ENCODE assay signal across 16 cellular contexts in the genomic region with DNA sequence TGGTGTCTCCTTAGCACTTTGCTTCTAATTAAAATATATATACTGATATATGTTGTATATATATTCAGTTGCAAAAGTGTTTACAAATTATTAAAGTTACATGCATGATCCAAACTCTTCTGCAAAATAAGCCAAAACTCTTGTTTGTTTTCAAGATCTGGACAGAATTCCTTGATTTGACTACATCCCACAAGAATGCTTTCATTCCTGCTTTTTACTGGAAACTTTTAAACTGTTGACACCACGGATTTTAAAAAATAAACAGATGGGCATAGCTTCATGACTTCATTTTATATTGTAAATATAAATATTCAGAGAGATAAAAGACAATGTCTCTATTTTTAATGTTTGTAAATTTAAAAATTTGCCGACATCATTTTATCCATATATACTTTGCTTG.
DNase-seq lines count a peak whose midpoint lies in the region; ATAC-seq and TF ChIP-seq lines count a peak whose summit lies in the region.
"Had no signal": no experiment of that assay in that cellular context is flagged by ENCODE, and none has a peak within 500 bp of the region (broad histone marks: within the 10 kb centered on the region; RNA-seq: fewer than 3 reads in every experiment).

No MANE protein-coding gene starts in this region.

- no peak for TF ChIP-seq EP300 in transverse colon (IDR thresholded peaks at IDR 0.05; ENCODE audit: low read depth)

- H3K4me1 ChIP-seq in heart right ventricle: peaks cover 0 to 10% (median 0%) of the 10 kb centered on the region in 9 donors
- H3K4me1 ChIP-seq in transverse colon: no peaks in the 10 kb centered on the region
- no peaks in the 10 kb centered on the region for H3K4me1 ChIP-seq in foreskin keratinocyte
- H3K4me1 ChIP-seq: lower lobe of right lung had no signal

- peak overlapping the region in 6 of 10 donors; percentile 18 to 67 (median 38) for H3K27ac ChIP-seq in heart right ventricle
- peak overlapping the region; percentile 12 to 36 (median 29) for H3K27ac ChIP-seq in transverse colon
- H3K27ac ChIP-seq in foreskin keratinocyte: no peak overlapping the region
- H3K27ac ChIP-seq: lower lobe of right lung had no signal

- ATAC-seq in heart right ventricle: peak in 3 of 8 donors; percentile 14 to 42 (median 39)
- no peak for ATAC-seq in foreskin keratinocyte
- ATAC-seq: activated naive CD8-positive, alpha-beta T cell treated with anti-CD3 and anti-CD28 coated beads, Interleukin-2, amount 50 U/mL, for 24 hours; lower lobe of right lung; naive thymus-derived CD4-positive, alpha-beta T cell had no signal

- no peak for TF ChIP-seq POLR2A in transverse colon (IDR thresholded peaks at IDR 0.05)

- H3K36me3 ChIP-seq in heart right ventricle (no peaks in the 10 kb centered on the region), transverse colon (no peaks in the 10 kb centered on the region)
- H3K36me3 ChIP-seq: lower lobe of right lung had no signal

- in situ Hi-C loops in transverse colon (cut with MboI; ENCODE audit: low pct_ligation_motif_present in 1 of 4, low pct_unique_long_range_greater_than_20kb in 1 of 4, low sequenced_read_pairs in 3 of 4): no loop called here

- H3K27me3 ChIP-seq in heart right ventricle (no peaks in the 10 kb centered on the region), transverse colon (no peaks in the 10 kb centered on the region), foreskin keratinocyte (no peaks in the 10 kb centered on the region)

- intact Hi-C loops in heart right ventricle (cut with DNase I): loop anchor here in 1 of 10 donors (5.0 kb wide), 1 partner anchor 40 kb away; no protein-coding TSS in a partner anchor
- intact Hi-C loops in transverse colon (cut with DNase I; ENCODE audit: low total_unique reads): no loop called here

- peak; percentile 43 for DNase-seq in H4 (ENCODE audit: low spot score)
- peak; percentile 81 for DNase-seq in amniotic epithelial cell (ENCODE audit: low read depth)
- no peak for DNase-seq in heart right ventricle
- DNase-seq in transverse colon: no peak
- no peak for DNase-seq in foreskin keratinocyte
- no peak for DNase-seq in AML-193 (lab: John Stamatoyannopoulos, UW)
- no peak for DNase-seq in activated naive CD4-positive, alpha-beta T cell (lab: John Stamatoyannopoulos, UW)
- DNase-seq: activated CD4-positive, CD25-positive, alpha-beta regulatory T cell; activated CD8-positive, alpha-beta memory T cell treated with anti-CD3 and anti-CD28 coated beads for 24 hours; activated naive CD8-positive, alpha-beta T cell treated with anti-CD3 and anti-CD28 coated beads, Interleukin-2, amount 50 U/mL, for 24 hours; DMS 273 treated with DMSO at 0.1 percent for 48 hours; lower lobe of right lung; naive thymus-derived CD4-positive, alpha-beta T cell; NCI-H1417 treated with DMSO at 0.1 percent for 48 hours; posterior cingulate gyrus; stimulated activated CD4-positive, alpha-beta T cell treated with anti-CD3 and anti-CD28 coated beads, Interleukin-2, amount 100 ng/mL, for 48 hours had no signal

- H3K9me3 ChIP-seq in heart right ventricle (no peaks in the 10 kb centered on the region), transverse colon (no peaks in the 10 kb centered on the region)
- H3K9me3 ChIP-seq: lower lobe of right lung had no signal

- 55 to 59% methylated on average over 2 of the region's 2 CpGs for WGBS in heart right ventricle, 2 donors
- WGBS in transverse colon (ENCODE audit: low coverage in 1 of 2), 2 donors: 63 to 68% methylated on average over 2 of the region's 2 CpGs

- TF ChIP-seq CTCF in heart right ventricle (IDR thresholded peaks at IDR 0.05) (no peak), transverse colon (IDR thresholded peaks at IDR 0.05) (no peak), foreskin keratinocyte (conservative IDR thresholded peaks at IDR 0.05) (no peak)

- H3K4me3 ChIP-seq in heart right ventricle (no peak overlapping the region), transverse colon (no peak overlapping the region)
- H3K4me3 ChIP-seq: lower lobe of right lung had no signal

Comparison
In these comparisons a context has a peak if more than half of its experiments do, and no peak if none do; other contexts are left out.
1. DNase-seq: peak in H4 (single experiment) and amniotic epithelial cell (single experiment); none in heart right ventricle (0 of 2), transverse colon (single experiment), foreskin keratinocyte (0 of 2), AML-193 (0 of 2) and activated naive CD4-positive, alpha-beta T cell (0 of 4).